11 cellular contexts compared by ENCODE assay signal in the genomic region with DNA sequence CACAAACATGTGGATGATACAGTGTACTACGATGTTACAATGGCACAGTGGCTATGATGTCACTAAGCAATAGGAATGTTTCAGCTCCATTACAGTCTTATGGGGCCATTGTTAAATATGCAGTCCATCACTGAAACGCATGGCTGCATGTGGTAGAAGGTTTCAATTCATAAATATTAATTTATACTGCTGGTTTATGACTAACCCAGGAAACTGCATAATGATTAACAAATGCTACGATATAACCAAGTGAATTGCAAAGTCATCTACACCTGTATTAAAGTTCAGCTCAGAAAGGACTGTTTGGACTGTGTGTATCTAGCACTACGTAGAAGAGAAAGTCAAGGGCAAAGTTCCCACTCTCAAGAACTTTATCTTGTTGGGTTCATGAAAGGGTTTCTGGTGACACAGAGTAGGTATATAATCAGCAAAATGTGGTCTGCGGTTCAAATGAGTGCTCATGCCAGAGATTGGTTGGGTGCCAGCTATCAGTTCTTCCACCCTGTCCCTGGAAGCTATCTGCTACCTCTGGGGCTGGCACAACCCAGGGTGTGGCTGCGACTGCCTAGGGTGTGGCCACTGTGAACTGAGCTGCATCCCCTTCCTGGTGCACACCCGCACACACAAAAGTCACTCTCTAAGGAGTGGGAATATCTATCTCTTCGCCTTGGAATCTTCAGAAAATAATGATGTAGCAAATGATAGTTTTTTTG.
DNase-seq lines count a peak whose midpoint lies in the region; ATAC-seq lines count a peak whose summit lies in the region.
"Had no signal": no experiment of that assay in that cellular context is flagged by ENCODE, and none has a peak within 500 bp of the region (broad histone marks: within the 10 kb centered on the region; RNA-seq: fewer than 3 reads in every experiment).

No MANE protein-coding gene starts in this region.

- no peaks in the 10 kb centered on the region for H3K27me3 ChIP-seq in muscle layer of duodenum (ENCODE audit: low read depth, low read length)
- H3K27me3 ChIP-seq: dorsolateral prefrontal cortex, neural progenitor cell had no signal

- ATAC-seq in activated CD4-positive, CD25-positive, alpha-beta regulatory T cell treated with anti-CD3 and anti-CD28 coated beads, Interleukin-2, amount 50 U/mL, for 24 hours = peak; percentile 59 to 68
- ATAC-seq in HG03108 (IDR thresholded peaks at IDR 0.05; ENCODE audit: unreplicated experiment) = peak; percentile 48
- no peak for ATAC-seq in HG02763 (IDR thresholded peaks at IDR 0.05; ENCODE audit: unreplicated experiment)

- peaks cover 0 to 31% of the 10 kb centered on the region in 2 donors for H3K4me1 ChIP-seq in muscle layer of duodenum (ENCODE audit: control insufficient read depth in 1 of 2, insufficient read depth in 2 of 2, low read length in 2 of 2)
- H3K4me1 ChIP-seq: neural progenitor cell had no signal

- no peaks in the 10 kb centered on the region for H3K9me3 ChIP-seq in muscle layer of duodenum (ENCODE audit: control insufficient read depth in 1 of 2, low read length in 2 of 2)

- peaks cover 8 to 14% of the 10 kb centered on the region in 2 donors for H3K36me3 ChIP-seq in muscle layer of duodenum (ENCODE audit: control insufficient read depth in 1 of 2, insufficient read depth in 2 of 2, low read length in 2 of 2)
- H3K36me3 ChIP-seq: neural progenitor cell had no signal

- DNase-seq in activated CD4-positive, CD25-positive, alpha-beta regulatory T cell treated with anti-CD3 and anti-CD28 coated beads, Interleukin-2, amount 50 U/mL, for 72 hours = no peak
- DNase-seq in activated effector memory CD4-positive, alpha-beta T cell treated with Interleukin-2 at 50 U/mL for 16 hours = peak; percentile 33
- DNase-seq in NCI-H524 treated with DMSO at 0.1 percent for 48 hours (lab: John Stamatoyannopoulos, UW) (no peak), DMS114 treated with DMSO at 0.1 percent for 48 hours (lab: John Stamatoyannopoulos, UW; ENCODE audit: unreplicated experiment) (no peak)
- DNase-seq: dorsolateral prefrontal cortex, WERI-Rb-1 had no signal

- no peak overlapping the region for H3K4me3 ChIP-seq in muscle layer of duodenum (ENCODE audit: low read depth in 1 of 2, low read length in 2 of 2)
- H3K4me3 ChIP-seq: dorsolateral prefrontal cortex, neural progenitor cell had no signal

- peak overlapping the region; percentile 74 for H3K27ac ChIP-seq in muscle layer of duodenum (ENCODE audit: low read length)
- H3K27ac ChIP-seq: dorsolateral prefrontal cortex, neural progenitor cell, WERI-Rb-1 had no signal
